In the genomic region with DNA sequence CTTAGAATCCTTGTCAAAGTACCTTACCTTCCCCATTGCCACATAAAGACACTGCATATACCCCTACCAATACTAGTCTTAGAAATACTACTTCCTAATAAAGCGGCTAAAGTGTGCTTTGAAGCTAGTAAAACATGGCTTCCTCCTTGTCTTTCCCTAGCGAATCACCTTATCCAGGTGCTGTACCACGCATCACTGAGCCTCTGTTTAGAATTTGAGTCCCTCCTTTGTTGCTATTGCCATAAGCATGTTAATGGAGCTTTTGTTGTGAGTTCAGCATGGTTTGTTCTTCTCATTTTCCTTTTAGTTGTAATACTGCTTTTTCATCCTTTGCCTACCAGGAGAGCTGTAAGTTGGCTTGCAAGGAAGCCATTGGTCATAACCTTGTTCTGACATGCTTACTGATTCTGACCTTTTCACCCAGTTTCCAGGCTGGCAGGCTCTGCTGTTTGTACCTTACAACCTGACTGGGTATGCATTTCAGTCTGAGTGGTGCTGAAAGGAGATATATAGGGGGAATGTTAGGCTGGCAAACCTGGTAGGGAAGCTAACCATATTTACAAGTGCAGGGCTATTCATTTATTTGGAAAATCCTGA, we compare ENCODE assay signal across 1 cellular context.
TF ChIP-seq lines count a peak whose summit lies in the region.

No MANE protein-coding gene starts in this region.

TF ChIP-seq in H1, 55 proteins besides CTCF, POLR2A, EP300 and RAD21:
- TF ChIP-seq YY1 (IDR thresholded peaks at IDR 0.05; ENCODE audit: low read depth, low read length) (0 out of 2 replicates have a peak, but pooled peaks have one; percentile 35), SIX5 (IDR thresholded peaks at IDR 0.05; ENCODE audit: low read depth, low read length) (no peak)
TF ChIP-seq in H1: peak in this region for 1.
